15 cellular contexts compared by ENCODE assay signal in the genomic region with DNA sequence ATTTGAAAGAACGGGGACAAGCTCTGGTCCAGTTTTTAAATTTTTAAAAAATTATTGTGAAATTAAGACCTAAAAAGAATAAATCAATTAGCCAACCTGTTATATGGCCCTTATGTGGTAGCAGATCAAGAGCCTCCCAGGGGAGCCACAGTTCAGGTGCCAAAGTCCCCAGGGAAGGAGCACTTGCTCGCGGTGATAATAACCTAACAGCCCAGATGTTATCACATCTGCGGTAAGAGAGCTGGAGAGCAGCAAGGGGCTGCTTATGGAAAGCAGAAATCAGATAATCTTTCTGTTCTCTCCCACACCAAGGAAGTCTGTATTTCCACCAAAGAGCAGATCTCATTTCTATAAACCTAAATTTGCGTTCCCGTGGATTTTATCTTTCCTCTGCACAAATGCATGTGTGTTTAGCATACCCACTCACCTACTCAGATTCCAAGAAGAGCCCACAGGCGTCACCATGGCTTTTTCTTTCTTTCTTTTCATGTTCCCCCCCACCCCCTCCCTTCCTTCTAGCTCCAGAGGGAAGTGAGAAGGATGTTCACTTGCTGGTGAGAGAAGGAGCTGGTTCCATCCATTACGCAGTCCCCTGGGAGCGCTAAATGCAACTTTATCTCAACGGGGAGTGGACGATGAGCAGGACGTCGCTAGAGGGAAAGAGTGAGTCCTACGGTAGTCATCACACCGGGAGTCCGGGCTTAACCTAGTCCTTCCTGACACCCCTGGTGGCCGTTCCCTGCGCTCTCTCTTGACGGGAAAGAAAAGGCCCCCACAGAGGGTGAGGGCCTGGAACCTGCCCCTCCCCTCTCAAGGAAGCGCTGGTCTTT. TPM values are rescaled to one million over a fixed set of nuclear protein-coding genes. Genes with fewer than 3 reads are reported as not detected.
DNase-seq lines count a peak whose midpoint lies in the region; ATAC-seq, FAIRE-seq and TF ChIP-seq lines count a peak whose summit lies in the region.
"Had no signal": no experiment of that assay in that cellular context is flagged by ENCODE, and none has a peak within 500 bp of the region (broad histone marks: within the 10 kb centered on the region; RNA-seq: fewer than 3 reads in every experiment).

No MANE protein-coding gene starts in this region.

- DNase-seq in DMS153 treated with DMSO at 0.1 percent for 48 hours (lab: John Stamatoyannopoulos, UW; ENCODE audit: unreplicated experiment) = peak; percentile 80
- peak; percentile 30 for DNase-seq in NCI-H748 treated with DMSO at 0.1 percent for 48 hours (lab: John Stamatoyannopoulos, UW)
- DNase-seq in GM12891 (ENCODE audit: insufficient read length, low spot score) = no peak
- no peak for DNase-seq in left lobe of liver (ENCODE audit: low spot score)
- no peak for DNase-seq in chondrocyte (ENCODE audit: low spot score)
- DNase-seq: activated T-cell treated with anti-CD3 and anti-CD28 coated beads for 4 hours, body of pancreas, Calu3, NCI-H524 treated with DMSO at 0.1 percent for 48 hours, pancreas had no signal

- TF ChIP-seq CTCF in chondrocyte (IDR thresholded peaks at IDR 0.05) = no peak

- H3K9me3 ChIP-seq in HUES48 (ENCODE audit: control insufficient read depth, insufficient read depth, low read length) (no peaks in the 10 kb centered on the region), iPS-15b (ENCODE audit: control insufficient read depth, insufficient read depth, low read length) (no peaks in the 10 kb centered on the region)
- H3K9me3 ChIP-seq: body of pancreas, pancreas, tibial nerve had no signal

- no peak for TF ChIP-seq POLR2A in GM12891 (IDR thresholded peaks at IDR 0.05; ENCODE audit: low read depth, low read length)

- ATAC-seq in left lobe of liver (no peak), GM18858 (IDR thresholded peaks at IDR 0.05; ENCODE audit: unreplicated experiment) (no peak)
- ATAC-seq: body of pancreas, pancreas had no signal

- H3K27me3 Mint-ChIP-seq in chondrocyte (ENCODE audit: low read depth) = peaks cover 83% of the 10 kb centered on the region

- H3K9ac ChIP-seq in HUES48 (ENCODE audit: low read depth, low read length) (no peak overlapping the region), iPS-15b (ENCODE audit: low read depth, low read length) (no peak overlapping the region)

- no peak overlapping the region for H3K27ac ChIP-seq in HUES48 (ENCODE audit: low read depth, low read length)
- H3K27ac ChIP-seq: body of pancreas, HL-60, pancreas, tibial nerve had no signal

- peaks cover 39% of the 10 kb centered on the region for H3K4me1 Mint-ChIP-seq in chondrocyte (ENCODE audit: low read depth)

- no peak overlapping the region for H3K27ac Mint-ChIP-seq in chondrocyte (ENCODE audit: unreplicated experiment)

- H3K27me3 ChIP-seq in HUES48 (ENCODE audit: control insufficient read depth, insufficient read depth, low read length) (peaks cover 99% of the 10 kb centered on the region), iPS-15b (ENCODE audit: control insufficient read depth, insufficient read depth, low read length) (peaks cover 96% of the 10 kb centered on the region)

- no peak overlapping the region for H3K4me3 Mint-ChIP-seq in chondrocyte (ENCODE audit: unreplicated experiment)

- H3K4me3 ChIP-seq in HUES48 (ENCODE audit: low read depth, low read length) (peak overlapping the region; percentile 44; the same call in 1 of the 2 replicates), iPS-15b (ENCODE audit: low read depth, low read length) (peak overlapping the region; percentile 30)
- H3K4me3 ChIP-seq: body of pancreas, pancreas, tibial nerve had no signal

- H3K36me3 ChIP-seq in HUES48 (ENCODE audit: control insufficient read depth, insufficient read depth, low read length) (no peaks in the 10 kb centered on the region), iPS-15b (ENCODE audit: control insufficient read depth, insufficient read depth, low read length) (no peaks in the 10 kb centered on the region)
- H3K36me3 ChIP-seq: pancreas, tibial nerve had no signal

- peaks cover 8% of the 10 kb centered on the region for H3K36me3 Mint-ChIP-seq in chondrocyte (ENCODE audit: low read depth)

- H3K9me3 Mint-ChIP-seq in chondrocyte (ENCODE audit: low read depth) = no peaks in the 10 kb centered on the region

- FAIRE-seq in GM12891 (lab: Jason Lieb, UNC) = no peak
- FAIRE-seq: pancreas had no signal

- peaks cover 41% of the 10 kb centered on the region for H3K4me1 ChIP-seq in HUES48 (ENCODE audit: control insufficient read depth, insufficient read depth, low read length)
- H3K4me1 ChIP-seq in iPS-15b (ENCODE audit: control insufficient read depth, insufficient read depth, low read length) = peaks cover 22% of the 10 kb centered on the region

TF ChIP-seq in GM12891, 5 proteins besides CTCF, POLR2A, EP300 and RAD21:
- no peak for TF ChIP-seq POLR2AphosphoS5 (IDR thresholded peaks at IDR 0.05; ENCODE audit: low read depth, low read length)
- no peak for TF ChIP-seq TAF1 (IDR thresholded peaks at IDR 0.05; ENCODE audit: low read depth, low read length)
- TF ChIP-seq PAX5 (IDR thresholded peaks at IDR 0.05; ENCODE audit: insufficient read depth, low read length, severe bottlenecking) = no peak
- no peak for TF ChIP-seq SPI1 (IDR thresholded peaks at IDR 0.05; ENCODE audit: low read depth, low read length)
- no peak for TF ChIP-seq POU2F2 (IDR thresholded peaks at IDR 0.05; ENCODE audit: low read depth, low read length)
TF ChIP-seq in GM12891: peak in this region for 0.

RNA-seq across cellular contexts. Expression of gene POU4F1, which starts 1.6 kb away (rescaled TPM):
- 0.12 TPM for polyA plus RNA-seq in GM12891 (2012; ENCODE audit: low read depth, missing spikeins)
- total RNA-seq in left lobe of liver (not detected), chondrocyte (not detected in 3 replicates)
- total RNA-seq: body of pancreas, tibial nerve had no signal

RNA-seq across cellular contexts. Expression of gene OBI1, which starts 54.0 kb away (rescaled TPM):
- polyA plus RNA-seq in GM12891 (2012; ENCODE audit: low read depth, missing spikeins) = 6.2 TPM
- total RNA-seq in left lobe of liver (2.2 TPM), chondrocyte (8.3 to 9.4 TPM (median 8.8 TPM) in 3 replicates)

Comparison
In these comparisons a context has a peak if more than half of its experiments do, and no peak if none do; other contexts are left out.
1. DNase-seq: peak in DMS153 treated with DMSO at 0.1 percent for 48 hours (single experiment) and NCI-H748 treated with DMSO at 0.1 percent for 48 hours (single experiment); none in GM12891 (single experiment), left lobe of liver (single experiment) and chondrocyte (single experiment).